ENCODE assay signal across 8 cellular contexts in genomic region chr9:34603610-34604231, GRCh38. TPM values are rescaled to one million over a fixed set of nuclear protein-coding genes. Genes with fewer than 3 reads are reported as not detected.
DNase-seq lines count a peak whose midpoint lies in the region; ATAC-seq and TF ChIP-seq lines count a peak whose summit lies in the region.

No MANE protein-coding gene starts in this region.

- H3K9me2 ChIP-seq in OCI-LY7 (ENCODE audit: insufficient read depth, low read length): no peaks in the 10 kb centered on the region

- no peaks in the 10 kb centered on the region for H3K36me3 Mint-ChIP-seq in natural killer cell treated with Interleukin-12 subunit alpha and Interleukin-12 subunit beta and Interleukin-15 and Interleukin-18, amount 100 ng/mL, for 72 hours

- H3K36me3 ChIP-seq in OCI-LY7 (ENCODE audit: insufficient read depth, low read length) (no peaks in the 10 kb centered on the region), esophagus squamous epithelium (no peaks in the 10 kb centered on the region)

- no peaks in the 10 kb centered on the region for H3K9me3 Mint-ChIP-seq in natural killer cell treated with Interleukin-12 subunit alpha and Interleukin-12 subunit beta and Interleukin-15 and Interleukin-18, amount 100 ng/mL, for 72 hours

- H3K9me3 ChIP-seq in AG04450 (ENCODE audit: control insufficient read depth, insufficient read depth, low read length): no peaks in the 10 kb centered on the region
- no peaks in the 10 kb centered on the region for H3K9me3 ChIP-seq in OCI-LY7 (ENCODE audit: low read length)
- no peaks in the 10 kb centered on the region for H3K9me3 ChIP-seq in esophagus squamous epithelium

- WGBS in esophagus squamous epithelium, 2 donors: 56 to 65% methylated on average over 4 of the region's 4 CpGs

- TF ChIP-seq CTCF in AG04450 (IDR thresholded peaks at IDR 0.05; ENCODE audit: low read depth, low read length): peak; percentile 95
- TF ChIP-seq CTCF in OCI-LY7 (conservative IDR thresholded peaks at IDR 0.05; ENCODE audit: low read length): peak; percentile 96
- peak; percentile 87 to 93 (median 91) for TF ChIP-seq CTCF in esophagus squamous epithelium (IDR thresholded peaks at IDR 0.05)

- TF ChIP-seq POLR2A in esophagus squamous epithelium (IDR thresholded peaks at IDR 0.05): no peak

- ATAC-seq in GM18870 (IDR thresholded peaks at IDR 0.05; ENCODE audit: unreplicated experiment): peak; percentile 63
- ATAC-seq in natural killer cell treated with Interleukin-12 subunit alpha and Interleukin-12 subunit beta and Interleukin-15 and Interleukin-18, amount 100 ng/mL, for 72 hours: peak; percentile 76 to 80

- H4K20me1 ChIP-seq in OCI-LY7 (ENCODE audit: insufficient read depth, low read length): no peaks in the 10 kb centered on the region

- H3K27ac Mint-ChIP-seq in natural killer cell treated with Interleukin-12 subunit alpha and Interleukin-12 subunit beta and Interleukin-15 and Interleukin-18, amount 100 ng/mL, for 72 hours: no peak overlapping the region

- H3K4me1 Mint-ChIP-seq in natural killer cell treated with Interleukin-12 subunit alpha and Interleukin-12 subunit beta and Interleukin-15 and Interleukin-18, amount 100 ng/mL, for 72 hours (ENCODE audit: low read depth in 2 of 2): peaks cover 0 to 2% of the 10 kb centered on the region in 2 donors

- H3K79me2 ChIP-seq in OCI-LY7 (ENCODE audit: insufficient read depth, low read depth, low read length): no peaks in the 10 kb centered on the region

- no TSS peak for BruUV-seq in OCI-LY7 (replicated peaks; lab: Mats Ljungman, UMichigan)

- CTCF ChIA-PET in AG04450 (lab: Charles Lee) (interaction anchor here (0.5 to 4.2 kb wide), 41 partner anchors 8 to 1115 kb away, joined by 3 to 48 read pairs (median 6); partner anchors contain the start of genes DCTN3, GALT, RPP25L and SIGMAR1), OCI-LY7 (lab: Charles Lee; ENCODE audit: unreplicated experiment) (no interaction called here)

- no peak overlapping the region for H2AFZ ChIP-seq in OCI-LY7 (ENCODE audit: low read length)

- POLR2A ChIA-PET in AG04450 (lab: Yijun Ruan, JAX): no interaction called here
- POLR2A ChIA-PET in OCI-LY7 (lab: Charles Lee): interaction anchor here (0.5 to 0.6 kb wide), 3 partner anchors 35 to 188 kb away, joined by 3 read pairs; no protein-coding TSS in a partner anchor

- H3K27ac ChIP-seq in AG04450 (ENCODE audit: low read depth, low read length) (no peak overlapping the region), OCI-LY7 (ENCODE audit: low read depth, low read length, poor library complexity, severe bottlenecking) (no peak overlapping the region), esophagus squamous epithelium (no peak overlapping the region)

- DNase-seq in AG04450 (ENCODE audit: low read depth, low spot score): peak; percentile 29
- DNase-seq in HuH-7.5 (ENCODE audit: low spot score): peak; percentile 73
- DNase-seq in OCI-LY7 (ENCODE audit: low spot score): peak; percentile 78
- DNase-seq in activated T-cell treated with anti-CD3 and anti-CD28 coated beads for 4 hours: peak; percentile 78
- DNase-seq in esophagus squamous epithelium (lab: John Stamatoyannopoulos, UW): no peak
- DNase-seq in natural killer cell treated with Interleukin-12 subunit alpha and Interleukin-12 subunit beta and Interleukin-15 and Interleukin-18, amount 100 ng/mL, for 72 hours (ENCODE audit: low spot score): peak; percentile 80
- DNase-seq in stimulated activated naive CD4-positive, alpha-beta T cell treated with Interleukin-2 at 50 U/mL for 16 hours (lab: John Stamatoyannopoulos, UW): peak; percentile 60

- H3K4me3 ChIP-seq in AG04450 (ENCODE audit: low read depth, low read length): no peak overlapping the region
- H3K4me3 ChIP-seq in OCI-LY7 (ENCODE audit: low read depth, low read length, poor library complexity, severe bottlenecking): no peak overlapping the region
- no peak overlapping the region for H3K4me3 ChIP-seq in esophagus squamous epithelium

- H3K27me3 ChIP-seq in AG04450 (ENCODE audit: control insufficient read depth, insufficient read depth, low read length): peaks cover 31% of the 10 kb centered on the region
- no peaks in the 10 kb centered on the region for H3K27me3 ChIP-seq in esophagus squamous epithelium

- intact Hi-C loops in OCI-LY7 (cut with micrococcal nuclease; ENCODE audit: unreplicated experiment) (loop anchor here (1.0 to 5.0 kb wide), 3 partner anchors 56 to 201 kb away; no protein-coding TSS in a partner anchor), esophagus squamous epithelium (cut with DNase I) (loop anchor here (5.0 kb wide), 1 partner anchor 56 kb away; no protein-coding TSS in a partner anchor)

- no peak overlapping the region for H3K4me3 Mint-ChIP-seq in natural killer cell treated with Interleukin-12 subunit alpha and Interleukin-12 subunit beta and Interleukin-15 and Interleukin-18, amount 100 ng/mL, for 72 hours

- H3K27me3 Mint-ChIP-seq in natural killer cell treated with Interleukin-12 subunit alpha and Interleukin-12 subunit beta and Interleukin-15 and Interleukin-18, amount 100 ng/mL, for 72 hours: peaks cover 0 to 9% of the 10 kb centered on the region in 2 donors

- H3K4me1 ChIP-seq in OCI-LY7 (ENCODE audit: insufficient read depth, low read length, poor library complexity, severe bottlenecking): no peaks in the 10 kb centered on the region
- peaks cover 0 to 13% (median 0%) of the 10 kb centered on the region in 3 donors for H3K4me1 ChIP-seq in esophagus squamous epithelium

- no peak overlapping the region for H3K4me2 ChIP-seq in OCI-LY7 (ENCODE audit: low read length)

RNA-seq across cellular contexts. Expression of gene RPP25L, which starts 8.2 kb away (rescaled TPM):
- 19.4 and 25.4 TPM in 2 replicates for polyA plus RNA-seq in AG04450 (2011; rRNA removed)
- 8.6 and 15.6 TPM in 2 replicates for polyA minus RNA-seq in AG04450 (2011; rRNA and poly(A)+ RNA removed)
- 33.6 and 40.3 TPM in 2 replicates for total RNA-seq in OCI-LY7 (2014; rRNA removed; shearing (Covaris generic))
- total RNA-seq in OCI-LY7 (2022): 31.6 and 33.7 TPM in 2 replicates
- total RNA-seq in esophagus squamous epithelium: 10 to 100 TPM; 25.1 to 37.4 (median 28.0) TPM
- total RNA-seq in natural killer cell treated with Interleukin-12 subunit alpha and Interleukin-12 subunit beta and Interleukin-15 and Interleukin-18, amount 100 ng/mL, for 72 hours: 10 to 100 TPM; 22.7 to 23.1 TPM

RNA-seq across cellular contexts. Expression of gene CNTFR, which starts 14.2 kb away (rescaled TPM):
- not detected in 2 replicates for polyA plus RNA-seq in AG04450 (2011; rRNA removed)
- polyA minus RNA-seq in AG04450 (2011; rRNA and poly(A)+ RNA removed): not detected in 2 replicates
- not detected in 2 replicates for total RNA-seq in OCI-LY7 (2014; rRNA removed; shearing (Covaris generic))
- not detected in 2 replicates for total RNA-seq in OCI-LY7 (2022)
- 1 to 10 TPM in 1 of 4 donors, under 1 TPM in 2, not detected in 1; 0.29 to 4.6 (median 0.40) TPM for total RNA-seq in esophagus squamous epithelium
- not detected for total RNA-seq in natural killer cell treated with Interleukin-12 subunit alpha and Interleukin-12 subunit beta and Interleukin-15 and Interleukin-18, amount 100 ng/mL, for 72 hours

RNA-seq across cellular contexts. Expression of gene DCTN3, which starts 16.6 kb away (rescaled TPM):
- polyA plus RNA-seq in AG04450 (2011; rRNA removed): 97.6 and 103 TPM in 2 replicates
- 52.7 and 58.4 TPM in 2 replicates for polyA minus RNA-seq in AG04450 (2011; rRNA and poly(A)+ RNA removed)
- total RNA-seq in OCI-LY7 (2014; rRNA removed; shearing (Covaris generic)): 79.7 and 80.3 TPM in 2 replicates
- total RNA-seq in OCI-LY7 (2022) (84.2 and 96.3 TPM in 2 replicates), esophagus squamous epithelium (100 to 1,000 TPM in 2 of 4 donors, 10 to 100 TPM in 2; 67.1 to 136 (median 103) TPM)
- total RNA-seq in natural killer cell treated with Interleukin-12 subunit alpha and Interleukin-12 subunit beta and Interleukin-15 and Interleukin-18, amount 100 ng/mL, for 72 hours: 100 to 1,000 TPM in 1 of 2 donors, 10 to 100 TPM in 1; 79.8 to 141 TPM

RNA-seq across cellular contexts. Expression of gene ARID3C, which starts 25.1 kb away (rescaled TPM):
- not detected in 2 replicates for polyA plus RNA-seq in AG04450 (2011; rRNA removed)
- polyA minus RNA-seq in AG04450 (2011; rRNA and poly(A)+ RNA removed): not detected in 2 replicates
- total RNA-seq in OCI-LY7 (2014; rRNA removed; shearing (Covaris generic)): 1.4 and 1.9 TPM in 2 replicates
- 0.38 and 0.44 TPM in 2 replicates for total RNA-seq in OCI-LY7 (2022)
- total RNA-seq in esophagus squamous epithelium: not detected
- total RNA-seq in natural killer cell treated with Interleukin-12 subunit alpha and Interleukin-12 subunit beta and Interleukin-15 and Interleukin-18, amount 100 ng/mL, for 72 hours: under 1 TPM in 1 of 2 donors, not detected in 1; 0.31 TPM

RNA-seq across cellular contexts. Expression of gene SIGMAR1, which starts 33.9 kb away (rescaled TPM):
- 38.9 and 56.9 TPM in 2 replicates for polyA plus RNA-seq in AG04450 (2011; rRNA removed)
- 22.9 and 26.7 TPM in 2 replicates for polyA minus RNA-seq in AG04450 (2011; rRNA and poly(A)+ RNA removed)
- 97.2 and 103 TPM in 2 replicates for total RNA-seq in OCI-LY7 (2014; rRNA removed; shearing (Covaris generic))
- 110 TPM in 2 replicates for total RNA-seq in OCI-LY7 (2022)
- 100 to 1,000 TPM in 1 of 4 donors, 10 to 100 TPM in 3; 77.4 to 112 (median 88.7) TPM for total RNA-seq in esophagus squamous epithelium
- 100 to 1,000 TPM in 1 of 2 donors, 10 to 100 TPM in 1; 45.6 to 109 TPM for total RNA-seq in natural killer cell treated with Interleukin-12 subunit alpha and Interleukin-12 subunit beta and Interleukin-15 and Interleukin-18, amount 100 ng/mL, for 72 hours
